In genomic region chr1:81558291-81559076, GRCh38 we compare ENCODE assay signal across 21 cellular contexts.
"Had no signal": no experiment of that assay in that cellular context is flagged by ENCODE, and none has a peak within 500 bp of the region (broad histone marks: within the 10 kb centered on the region; RNA-seq: fewer than 3 reads in every experiment).

No MANE protein-coding gene starts in this region.

- DNase-seq: activated CD4-positive, alpha-beta T cell treated with anti-CD3 and anti-CD28 coated beads, Interleukin-2, amount 10 ng/mL, durations not matched to agents 24 days and 14 days; activated CD4-positive, alpha-beta T cell treated with anti-CD3 and anti-CD28 coated beads, Interleukin-2, amount 50 U/mL, for 48 hours; activated CD4-positive, CD25-positive, alpha-beta regulatory T cell treated with anti-CD3 and anti-CD28 coated beads, Interleukin-2, amount 50 U/mL, for 72 hours; activated CD8-positive, alpha-beta memory T cell treated with anti-CD3 and anti-CD28 coated beads, Interleukin-2, amount 10 ng/mL, durations not matched to agents 7 days and 5 days; activated gamma-delta T cell; activated naive CD4-positive, alpha-beta T cell treated with anti-CD3 and anti-CD28 coated beads for 36 hours; activated T-cell treated with anti-CD3 and anti-CD28 coated beads, Interleukin-2, amount 50 U/mL, for 48 hours; caudate nucleus; KG1; NCI-H1092; NCI-H1417; NCI-H1694; NCI-H2029; NCI-H510A treated with DMSO at 0.1 percent for 48 hours; NCI-H69; NK-92 treated with Interleukin-12 subunit alpha and Interleukin-12 subunit beta, amount 100 ng/mL, for 24 hours; SHP77 treated with DMSO at 0.1 percent for 48 hours had no signal

- H3K4me3 Mint-ChIP-seq: activated CD4-positive, alpha-beta T cell treated with anti-CD3 and anti-CD28 coated beads, Interleukin-2, amount 10 ng/mL, durations not matched to agents 24 days and 14 days; activated CD8-positive, alpha-beta memory T cell treated with anti-CD3 and anti-CD28 coated beads, Interleukin-2, amount 10 ng/mL, durations not matched to agents 7 days and 5 days; activated naive CD4-positive, alpha-beta T cell treated with anti-CD3 and anti-CD28 coated beads for 36 hours; activated naive CD8-positive, alpha-beta T cell; activated T-helper 17 cell treated with anti-CD3 and anti-CD28 coated beads, Interleukin-2, amount 50 U/mL, for 72 hours; T-helper 1 cell treated with Interleukin-12 subunit alpha and Interleukin-12 subunit beta and Interleukin-4 antibody, amounts not matched to agents 30 μg/mL and 1 μg/mL, for 36 hours; WTC11 had no signal

- H3K36me3 Mint-ChIP-seq: activated CD8-positive, alpha-beta memory T cell treated with anti-CD3 and anti-CD28 coated beads, Interleukin-2, amount 10 ng/mL, durations not matched to agents 7 days and 5 days; activated naive CD8-positive, alpha-beta T cell; WTC11 had no signal

- ATAC-seq: activated CD8-positive, alpha-beta memory T cell treated with anti-CD3 and anti-CD28 coated beads, Interleukin-2, amount 10 ng/mL, durations not matched to agents 7 days and 5 days; activated T-helper 17 cell treated with anti-CD3 and anti-CD28 coated beads, Interleukin-2, amount 50 U/mL, for 72 hours had no signal

- H3K27me3 Mint-ChIP-seq: activated CD4-positive, alpha-beta T cell treated with anti-CD3 and anti-CD28 coated beads, Interleukin-2, amount 10 ng/mL, durations not matched to agents 24 days and 14 days; activated CD8-positive, alpha-beta memory T cell treated with anti-CD3 and anti-CD28 coated beads, Interleukin-2, amount 10 ng/mL, durations not matched to agents 7 days and 5 days; activated naive CD8-positive, alpha-beta T cell; activated T-helper 17 cell treated with anti-CD3 and anti-CD28 coated beads, Interleukin-2, amount 50 U/mL, for 72 hours had no signal

- H3K27ac Mint-ChIP-seq: activated CD4-positive, alpha-beta T cell treated with anti-CD3 and anti-CD28 coated beads, Interleukin-2, amount 10 ng/mL, durations not matched to agents 24 days and 14 days; activated CD8-positive, alpha-beta memory T cell treated with anti-CD3 and anti-CD28 coated beads, Interleukin-2, amount 10 ng/mL, durations not matched to agents 7 days and 5 days; activated naive CD4-positive, alpha-beta T cell treated with anti-CD3 and anti-CD28 coated beads for 36 hours; activated naive CD8-positive, alpha-beta T cell; activated T-helper 17 cell treated with anti-CD3 and anti-CD28 coated beads, Interleukin-2, amount 50 U/mL, for 72 hours; T-helper 1 cell treated with Interleukin-12 subunit alpha and Interleukin-12 subunit beta and Interleukin-4 antibody, amounts not matched to agents 30 μg/mL and 1 μg/mL, for 36 hours; WTC11 had no signal

- H3K4me1 Mint-ChIP-seq: activated CD4-positive, alpha-beta T cell treated with anti-CD3 and anti-CD28 coated beads, Interleukin-2, amount 10 ng/mL, durations not matched to agents 24 days and 14 days; activated CD8-positive, alpha-beta memory T cell treated with anti-CD3 and anti-CD28 coated beads, Interleukin-2, amount 10 ng/mL, durations not matched to agents 7 days and 5 days; activated T-helper 17 cell treated with anti-CD3 and anti-CD28 coated beads, Interleukin-2, amount 50 U/mL, for 72 hours had no signal

- H3K9me3 Mint-ChIP-seq: activated CD4-positive, alpha-beta T cell treated with anti-CD3 and anti-CD28 coated beads, Interleukin-2, amount 10 ng/mL, durations not matched to agents 24 days and 14 days; activated naive CD4-positive, alpha-beta T cell treated with anti-CD3 and anti-CD28 coated beads for 36 hours; activated T-helper 17 cell treated with anti-CD3 and anti-CD28 coated beads, Interleukin-2, amount 50 U/mL, for 72 hours; T-helper 1 cell treated with Interleukin-12 subunit alpha and Interleukin-12 subunit beta and Interleukin-4 antibody, amounts not matched to agents 30 μg/mL and 1 μg/mL, for 36 hours; WTC11 had no signal
